Comparison of ENCODE assay signal across 8 cellular contexts in genomic region chr11:31240340-31240904, GRCh38.
DNase-seq lines count a peak whose midpoint lies in the region; ATAC-seq and TF ChIP-seq lines count a peak whose summit lies in the region.

No MANE protein-coding gene starts in this region.

- DNase-seq in ELF-1 (ENCODE audit: low read depth, low spot score) (peak; percentile 20), HK-2 (ENCODE audit: unreplicated experiment) (peak; percentile 1), NT2/D1 (ENCODE audit: low read depth, low spot score) (peak; percentile 47), cerebellum (ENCODE audit: low spot score) (peak; percentile 22), nephron progenitor cell (peak; percentile 40)
- no peak for DNase-seq in activated T-cell treated with anti-CD3 and anti-CD28 coated beads, Interleukin-2, amount 50 U/mL, for 1 hour

- no peak for ATAC-seq in HG03097 (IDR thresholded peaks at IDR 0.05; ENCODE audit: low FRiP score, unreplicated experiment)
- no peak for ATAC-seq in activated T-helper 17 cell treated with anti-CD3 and anti-CD28 coated beads, Interleukin-2, amount 50 U/mL, for 72 hours (replicated peaks)

- H3K27me3 Mint-ChIP-seq in nephron progenitor cell (ENCODE audit: low read depth, poor library complexity), result no peaks in the 10 kb centered on the region
- peaks cover 3% of the 10 kb centered on the region for H3K27me3 Mint-ChIP-seq in activated T-helper 17 cell treated with anti-CD3 and anti-CD28 coated beads, Interleukin-2, amount 50 U/mL, for 72 hours

- no peak overlapping the region for H3K4me3 ChIP-seq in NT2/D1 (ENCODE audit: insufficient read length, low read depth)

- no peak overlapping the region for H3K9ac ChIP-seq in NT2/D1 (ENCODE audit: insufficient read length, low read depth)

- H3K36me3 Mint-ChIP-seq in nephron progenitor cell (ENCODE audit: low read depth), result no peaks in the 10 kb centered on the region
- no peaks in the 10 kb centered on the region for H3K36me3 Mint-ChIP-seq in activated T-helper 17 cell treated with anti-CD3 and anti-CD28 coated beads, Interleukin-2, amount 50 U/mL, for 72 hours (ENCODE audit: low read depth)

- H3K27me3 ChIP-seq in NT2/D1 (ENCODE audit: insufficient read depth, insufficient read length), result no peaks in the 10 kb centered on the region

- H3K27ac Mint-ChIP-seq in nephron progenitor cell, result no peak overlapping the region
- H3K27ac Mint-ChIP-seq in activated T-helper 17 cell treated with anti-CD3 and anti-CD28 coated beads, Interleukin-2, amount 50 U/mL, for 72 hours, result no peak overlapping the region

- no peaks in the 10 kb centered on the region for H3K4me1 ChIP-seq in NT2/D1 (ENCODE audit: insufficient read depth, insufficient read length)

- no peaks in the 10 kb centered on the region for H3K9me3 ChIP-seq in NT2/D1 (ENCODE audit: insufficient read depth, low read length)

- H3K4me3 Mint-ChIP-seq in nephron progenitor cell, result no peak overlapping the region
- no peak overlapping the region for H3K4me3 Mint-ChIP-seq in activated T-helper 17 cell treated with anti-CD3 and anti-CD28 coated beads, Interleukin-2, amount 50 U/mL, for 72 hours

- peak; percentile 61 for TF ChIP-seq CTCF in nephron progenitor cell (IDR thresholded peaks at IDR 0.05)

- no peaks in the 10 kb centered on the region for H3K36me3 ChIP-seq in NT2/D1 (ENCODE audit: insufficient read depth, insufficient read length, low read length)

- H3K4me1 Mint-ChIP-seq in nephron progenitor cell, result peaks cover 8% of the 10 kb centered on the region
- H3K4me1 Mint-ChIP-seq in activated T-helper 17 cell treated with anti-CD3 and anti-CD28 coated beads, Interleukin-2, amount 50 U/mL, for 72 hours, result no peaks in the 10 kb centered on the region

- no peaks in the 10 kb centered on the region for H3K9me3 Mint-ChIP-seq in nephron progenitor cell
- H3K9me3 Mint-ChIP-seq in activated T-helper 17 cell treated with anti-CD3 and anti-CD28 coated beads, Interleukin-2, amount 50 U/mL, for 72 hours, result no peaks in the 10 kb centered on the region
